ENCODE assay signal across 8 cellular contexts in genomic region chr14:61281186-61281676, GRCh38. TPM values are rescaled to one million over a fixed set of nuclear protein-coding genes. Genes with fewer than 3 reads are reported as not detected.
DNase-seq lines count a peak whose midpoint lies in the region; ATAC-seq and TF ChIP-seq lines count a peak whose summit lies in the region.

Gene TMEM30B (minus strand): TSS chr14:61281338. CDS start chr14:61281147, 191 bp downstream.

- 13% methylated on average over 36 of the region's 36 CpGs for WGBS in right cardiac atrium
- WGBS in sigmoid colon, 2 donors, result 3 to 9% methylated on average over 36 of the region's 36 CpGs

- H3K4me1 ChIP-seq in right cardiac atrium (ENCODE audit: control insufficient read depth, insufficient read depth, low read length) (no peaks in the 10 kb centered on the region), sigmoid colon (peaks cover 0 to 22% (median 9%) of the 10 kb centered on the region in 4 donors)

- H3K36me3 ChIP-seq in sigmoid colon, result no peaks in the 10 kb centered on the region

- H3K4me3 Mint-ChIP-seq in CD4-positive, alpha-beta T cell, result peak within 1 kb of the TSS; percentile 96
- H3K4me3 Mint-ChIP-seq in activated T-cell treated with anti-CD3 and anti-CD28 coated beads, Interleukin-2, amount 50 U/mL, for 72 hours, result peak within 1 kb of the TSS; percentile 93 to 95

- H3K27ac ChIP-seq in CD4-positive, alpha-beta T cell (ENCODE audit: low read depth, low read length), result peak within 1 kb of the TSS; percentile 60
- H3K27ac ChIP-seq in right cardiac atrium (ENCODE audit: low read length) (peak within 1 kb of the TSS; percentile 40), sigmoid colon (peak within 1 kb of the TSS; percentile 41 to 75 (median 51))

- peak within 1 kb of the TSS; percentile 94 for H3K27ac Mint-ChIP-seq in CD4-positive, alpha-beta T cell
- peak within 1 kb of the TSS; percentile 55 for H3K27ac Mint-ChIP-seq in activated T-cell treated with anti-CD3 and anti-CD28 coated beads, Interleukin-2, amount 50 U/mL, for 72 hours

- DNase-seq in CD4-positive, alpha-beta T cell, result peak; percentile 19 to 54 (median 34)
- DNase-seq in NCI-H1417 treated with DMSO at 0.1 percent for 48 hours (lab: John Stamatoyannopoulos, UW) (peak; percentile 34), right cardiac atrium (peak in 1 of 3 donors; percentile 58), sigmoid colon (no peak), anterior cingulate cortex (lab: John Stamatoyannopoulos, UW) (no peak), GM19240 (ENCODE audit: insufficient read length, low spot score) (no peak)
- DNase-seq in activated T-cell treated with anti-CD3 and anti-CD28 coated beads, Interleukin-2, amount 50 U/mL, for 72 hours, result no peak

- TF ChIP-seq EP300 in sigmoid colon (IDR thresholded peaks at IDR 0.05), result no peak

- H3K4me3 ChIP-seq in right cardiac atrium (ENCODE audit: low read length) (peak within 1 kb of the TSS; percentile 57), sigmoid colon (peak within 1 kb of the TSS; percentile 22 to 49 (median 44))

- intact Hi-C loops in CD4-positive, alpha-beta T cell (cut with DNase I, micrococcal nuclease), result no loop called here
- intact Hi-C loops in right cardiac atrium (cut with DNase I) (no loop called here), sigmoid colon (cut with DNase I) (no loop called here)

- no peaks in the 10 kb centered on the region for H3K27me3 Mint-ChIP-seq in CD4-positive, alpha-beta T cell
- peaks cover 14% of the 10 kb centered on the region for H3K27me3 Mint-ChIP-seq in activated T-cell treated with anti-CD3 and anti-CD28 coated beads, Interleukin-2, amount 50 U/mL, for 72 hours (ENCODE audit: low read depth)

- ATAC-seq in CD4-positive, alpha-beta T cell (ENCODE audit: poor library complexity), result peak; percentile 47
- ATAC-seq in activated T-cell treated with anti-CD3 and anti-CD28 coated beads, Interleukin-2, amount 50 U/mL, for 72 hours (replicated peaks in 1 of 2), result no peak
- ATAC-seq in right cardiac atrium (peak; percentile 4 to 46), HG03460 (IDR thresholded peaks at IDR 0.05; ENCODE audit: unreplicated experiment) (no peak)

- H3K9me3 ChIP-seq in CD4-positive, alpha-beta T cell (ENCODE audit: control insufficient read depth, low read length), result no peaks in the 10 kb centered on the region
- no peaks in the 10 kb centered on the region for H3K9me3 ChIP-seq in right cardiac atrium (ENCODE audit: control insufficient read depth, low read length)
- H3K9me3 ChIP-seq in sigmoid colon, result no peaks in the 10 kb centered on the region

- H3K4me1 Mint-ChIP-seq in CD4-positive, alpha-beta T cell (ENCODE audit: low read depth), result peaks cover 33% of the 10 kb centered on the region
- peaks cover 48% of the 10 kb centered on the region for H3K4me1 Mint-ChIP-seq in activated T-cell treated with anti-CD3 and anti-CD28 coated beads, Interleukin-2, amount 50 U/mL, for 72 hours (ENCODE audit: low read depth)

- H3K36me3 Mint-ChIP-seq in CD4-positive, alpha-beta T cell (ENCODE audit: low read depth), result peaks cover 6% of the 10 kb centered on the region
- no peaks in the 10 kb centered on the region for H3K36me3 Mint-ChIP-seq in activated T-cell treated with anti-CD3 and anti-CD28 coated beads, Interleukin-2, amount 50 U/mL, for 72 hours (ENCODE audit: insufficient read depth in 2 of 2)

- TF ChIP-seq CTCF in CD4-positive, alpha-beta T cell (IDR thresholded peaks at IDR 0.05), result no peak
- TF ChIP-seq CTCF in sigmoid colon (IDR thresholded peaks at IDR 0.05), result no peak

- POLR2A ChIA-PET in CD4-positive, alpha-beta T cell (lab: Charles Lee), result interaction anchor here (0.6 to 2.6 kb wide), 29 partner anchors 8 to 1191 kb away, joined by 3 to 17 read pairs (median 5); partner anchors contain the start of genes DHRS7, HIF1A, PPM1A and SLC38A6

- peak in 1 of 2 donors; percentile 67 for TF ChIP-seq POLR2A in sigmoid colon (IDR thresholded peaks at IDR 0.05)

- H3K9me3 Mint-ChIP-seq in CD4-positive, alpha-beta T cell, result no peaks in the 10 kb centered on the region
- H3K9me3 Mint-ChIP-seq in activated T-cell treated with anti-CD3 and anti-CD28 coated beads, Interleukin-2, amount 50 U/mL, for 72 hours, result no peaks in the 10 kb centered on the region

- H3K27me3 ChIP-seq in CD4-positive, alpha-beta T cell (ENCODE audit: control insufficient read depth, insufficient read depth, low read length), result no peaks in the 10 kb centered on the region
- H3K27me3 ChIP-seq in right cardiac atrium (ENCODE audit: control insufficient read depth, insufficient read depth) (no peaks in the 10 kb centered on the region), sigmoid colon (peaks cover 10 to 60% (median 24%) of the 10 kb centered on the region in 3 donors)

- CTCF ChIA-PET in CD4-positive, alpha-beta T cell (lab: Charles Lee), result interaction anchor here (0.6 to 2.2 kb wide), 28 partner anchors 10 to 1033 kb away, joined by 3 to 9 read pairs (median 4); no protein-coding TSS in a partner anchor

RNA-seq across cellular contexts. Expression of gene TMEM30B, which starts in this region (rescaled TPM):
- total RNA-seq in CD4-positive, alpha-beta T cell, result 1 to 10 TPM; 8.9 to 9.1 TPM
- total RNA-seq in activated T-cell treated with anti-CD3 and anti-CD28 coated beads, Interleukin-2, amount 50 U/mL, for 72 hours, result 1 to 10 TPM; 2.2 to 3.4 TPM
- total RNA-seq in right cardiac atrium, result 1 to 10 TPM; 1.3 to 2.2 (median 1.7) TPM
- 1.0 TPM for polyA plus RNA-seq in right cardiac atrium
- total RNA-seq in sigmoid colon, result 1 to 10 TPM in 2 of 4 donors, under 1 TPM in 2; 0.54 to 1.4 (median 1.0) TPM
- 10 to 100 TPM; 12.0 to 21.0 (median 12.0) TPM for polyA plus RNA-seq in sigmoid colon

Comparison
In these comparisons a context has a peak if more than half of its experiments do, and no peak if none do; other contexts are left out.
1. ATAC-seq: peak in CD4-positive, alpha-beta T cell (single experiment) and right cardiac atrium (2 of 2); none in activated T-cell treated with anti-CD3 and anti-CD28 coated beads, Interleukin-2, amount 50 U/mL, for 72 hours (0 of 2) and HG03460 (single experiment).
2. DNase-seq: peak in CD4-positive, alpha-beta T cell (10 of 10) and NCI-H1417 treated with DMSO at 0.1 percent for 48 hours (single experiment); none in activated T-cell treated with anti-CD3 and anti-CD28 coated beads, Interleukin-2, amount 50 U/mL, for 72 hours (0 of 2), sigmoid colon (single experiment), anterior cingulate cortex (0 of 58) and GM19240 (single experiment).
3. Peak in every context shown above with its lines, with median percentiles within 50 percentile points of each other: H3K27ac ChIP-seq.